In genomic region chr10:125060038-125060437, GRCh38 we compare ENCODE assay signal across 13 cellular contexts.
DNase-seq lines count a peak whose midpoint lies in the region; ATAC-seq and TF ChIP-seq lines count a peak whose summit lies in the region.
"Had no signal": no experiment of that assay in that cellular context is flagged by ENCODE, and none has a peak within 500 bp of the region (broad histone marks: within the 10 kb centered on the region; RNA-seq: fewer than 3 reads in every experiment).

No MANE protein-coding gene starts in this region.

- H3K9me3 Mint-ChIP-seq in natural killer cell = no peaks in the 10 kb centered on the region
- H3K9me3 Mint-ChIP-seq in natural killer cell treated with Interleukin-12 subunit alpha and Interleukin-12 subunit beta and Interleukin-15 and Interleukin-18, amount 100 ng/mL, for 72 hours = no peaks in the 10 kb centered on the region
- H3K9me3 Mint-ChIP-seq in osteocyte (ENCODE audit: unreplicated experiment) = no peaks in the 10 kb centered on the region

- ATAC-seq in natural killer cell = no peak
- ATAC-seq in natural killer cell treated with Interleukin-12 subunit alpha and Interleukin-12 subunit beta and Interleukin-15 and Interleukin-18, amount 100 ng/mL, for 72 hours = no peak
- ATAC-seq: activated CD8-positive, alpha-beta T cell treated with anti-CD3 and anti-CD28 coated beads, Interleukin-2, amount 10 ng/mL, durations not matched to agents 7 days and 5 days had no signal

- H3K4me1 Mint-ChIP-seq in natural killer cell (peaks cover 87 to 89% of the 10 kb centered on the region in 2 donors), osteocyte (ENCODE audit: unreplicated experiment) (peaks cover 94% of the 10 kb centered on the region)
- peaks cover 72 to 82% of the 10 kb centered on the region in 2 donors for H3K4me1 Mint-ChIP-seq in natural killer cell treated with Interleukin-12 subunit alpha and Interleukin-12 subunit beta and Interleukin-15 and Interleukin-18, amount 100 ng/mL, for 72 hours (ENCODE audit: low read depth in 2 of 2)

- H3K36me3 Mint-ChIP-seq in natural killer cell = no peaks in the 10 kb centered on the region
- no peaks in the 10 kb centered on the region for H3K36me3 Mint-ChIP-seq in natural killer cell treated with Interleukin-12 subunit alpha and Interleukin-12 subunit beta and Interleukin-15 and Interleukin-18, amount 100 ng/mL, for 72 hours
- H3K36me3 Mint-ChIP-seq in osteocyte (ENCODE audit: unreplicated experiment) = peaks cover 12% of the 10 kb centered on the region
- H3K36me3 Mint-ChIP-seq: activated naive CD8-positive, alpha-beta T cell had no signal

- TF ChIP-seq CTCF in natural killer cell (IDR thresholded peaks at IDR 0.05) = no peak
- TF ChIP-seq CTCF in osteocyte (IDR thresholded peaks at IDR 0.05) = no peak

- H3K4me3 Mint-ChIP-seq in natural killer cell (peak overlapping the region; percentile 9), osteocyte (ENCODE audit: unreplicated experiment) (peak overlapping the region; percentile 51)
- no peak overlapping the region for H3K4me3 Mint-ChIP-seq in natural killer cell treated with Interleukin-12 subunit alpha and Interleukin-12 subunit beta and Interleukin-15 and Interleukin-18, amount 100 ng/mL, for 72 hours
- H3K4me3 Mint-ChIP-seq: activated CD8-positive, alpha-beta T cell treated with anti-CD3 and anti-CD28 coated beads, Interleukin-2, amount 10 ng/mL, durations not matched to agents 7 days and 5 days; activated naive CD8-positive, alpha-beta T cell had no signal

- no peak for DNase-seq in natural killer cell
- DNase-seq in natural killer cell treated with Interleukin-12 subunit alpha and Interleukin-12 subunit beta and Interleukin-15 and Interleukin-18, amount 100 ng/mL, for 72 hours (ENCODE audit: low spot score) = no peak
- peak; percentile 33 for DNase-seq in foreskin melanocyte
- DNase-seq in osteocyte (ENCODE audit: extremely low spot score, unreplicated experiment) = no peak
- no peak for DNase-seq in NCI-H1105 treated with DMSO at 0.1 percent for 48 hours (lab: John Stamatoyannopoulos, UW)
- no peak for DNase-seq in NAMALWA (ENCODE audit: low spot score)
- no peak for DNase-seq in NCI-H345 (lab: John Stamatoyannopoulos, UW)
- no peak for DNase-seq in activated CD4-positive, alpha-beta T cell treated with anti-CD3 and anti-CD28 coated beads for 1 hour
- DNase-seq: activated CD8-positive, alpha-beta T cell treated with anti-CD3 and anti-CD28 coated beads, Interleukin-2, amount 10 ng/mL, durations not matched to agents 7 days and 5 days; DND-41; NCI-H748 treated with DMSO at 0.1 percent for 48 hours; SW 1271 had no signal

- peak overlapping the region; percentile 66 to 72 for H3K27ac Mint-ChIP-seq in natural killer cell
- peak overlapping the region in 1 of 2 donors; percentile 82 for H3K27ac Mint-ChIP-seq in natural killer cell treated with Interleukin-12 subunit alpha and Interleukin-12 subunit beta and Interleukin-15 and Interleukin-18, amount 100 ng/mL, for 72 hours
- peak overlapping the region; percentile 93 for H3K27ac Mint-ChIP-seq in osteocyte (ENCODE audit: unreplicated experiment)
- H3K27ac Mint-ChIP-seq: activated CD8-positive, alpha-beta T cell treated with anti-CD3 and anti-CD28 coated beads, Interleukin-2, amount 10 ng/mL, durations not matched to agents 7 days and 5 days; activated naive CD8-positive, alpha-beta T cell had no signal

- H3K27me3 Mint-ChIP-seq in natural killer cell (ENCODE audit: low read depth in 2 of 2) = no peaks in the 10 kb centered on the region
- no peaks in the 10 kb centered on the region for H3K27me3 Mint-ChIP-seq in natural killer cell treated with Interleukin-12 subunit alpha and Interleukin-12 subunit beta and Interleukin-15 and Interleukin-18, amount 100 ng/mL, for 72 hours
- no peaks in the 10 kb centered on the region for H3K27me3 Mint-ChIP-seq in osteocyte (ENCODE audit: unreplicated experiment)

- intact Hi-C loops in natural killer cell (cut with micrococcal nuclease) = no loop called here
